14 cellular contexts compared by ENCODE assay signal in genomic region chr2:98691307-98691706, GRCh38. TPM values are rescaled to one million over a fixed set of nuclear protein-coding genes. Genes with fewer than 3 reads are reported as not detected.
DNase-seq lines count a peak whose midpoint lies in the region; ATAC-seq and TF ChIP-seq lines count a peak whose summit lies in the region.
"Had no signal": no experiment of that assay in that cellular context is flagged by ENCODE, and none has a peak within 500 bp of the region (broad histone marks: within the 10 kb centered on the region; RNA-seq: fewer than 3 reads in every experiment).

No MANE protein-coding gene starts in this region.

- H3K9me3 Mint-ChIP-seq in activated CD8-positive, alpha-beta T cell treated with anti-CD3 and anti-CD28 coated beads for 36 hours = no peaks in the 10 kb centered on the region
- no peaks in the 10 kb centered on the region for H3K9me3 Mint-ChIP-seq in activated CD8-positive, alpha-beta T cell treated with anti-CD3 and anti-CD28 coated beads, Interleukin-2, amount 10 ng/mL, durations not matched to agents 7 days and 5 days (ENCODE audit: insufficient read depth)
- no peaks in the 10 kb centered on the region for H3K9me3 Mint-ChIP-seq in stimulated activated effector memory CD8-positive, alpha-beta T cell treated with anti-CD3 and anti-CD28 coated beads, Interleukin-12 subunit alpha, Interleukin-12 subunit beta, amount 100 ng/mL, for 72 hours
- H3K9me3 Mint-ChIP-seq: T-helper 2 cell treated with Interferon-gamma antibody and Interleukin-4, amounts not matched to agents 5 μg/mL and 100 μg/mL, for 36 hours; type B pancreatic cell had no signal

- no peaks in the 10 kb centered on the region for H3K4me1 ChIP-seq in upper lobe of right lung

- in situ Hi-C loops in SK-MEL-5 (cut with HindIII; ENCODE audit: low pct_unique_long_range_greater_than_20kb, low sequenced_read_pairs) = no loop called here

- H3K27ac Mint-ChIP-seq in activated CD8-positive, alpha-beta T cell treated with anti-CD3 and anti-CD28 coated beads for 36 hours = peak overlapping the region; percentile 83
- H3K27ac Mint-ChIP-seq in activated CD8-positive, alpha-beta T cell treated with anti-CD3 and anti-CD28 coated beads, Interleukin-2, amount 10 ng/mL, durations not matched to agents 7 days and 5 days = no peak overlapping the region
- peak overlapping the region; percentile 75 for H3K27ac Mint-ChIP-seq in stimulated activated effector memory CD8-positive, alpha-beta T cell treated with anti-CD3 and anti-CD28 coated beads, Interleukin-12 subunit alpha, Interleukin-12 subunit beta, amount 100 ng/mL, for 72 hours
- H3K27ac Mint-ChIP-seq: T-helper 2 cell treated with Interferon-gamma antibody and Interleukin-4, amounts not matched to agents 5 μg/mL and 100 μg/mL, for 36 hours; type B pancreatic cell had no signal

- DNase-seq in activated CD8-positive, alpha-beta T cell treated with anti-CD3 and anti-CD28 coated beads for 36 hours = no peak
- DNase-seq in activated CD8-positive, alpha-beta T cell treated with anti-CD3 and anti-CD28 coated beads, Interleukin-2, amount 10 ng/mL, durations not matched to agents 7 days and 5 days = no peak
- DNase-seq in SK-MEL-5 (ENCODE audit: low read depth, low spot score) (peak; percentile 9), epithelial cell of prostate (ENCODE audit: low read depth, low spot score) (peak; percentile 22), DMS79 treated with DMSO at 0.1 percent for 48 hours (lab: John Stamatoyannopoulos, UW) (no peak), upper lobe of right lung (no peak)
- DNase-seq in stimulated activated effector memory CD8-positive, alpha-beta T cell treated with anti-CD3 and anti-CD28 coated beads, Interleukin-12 subunit alpha, Interleukin-12 subunit beta, amount 100 ng/mL, for 72 hours (ENCODE audit: low spot score in 2 of 2) = no peak
- DNase-seq: lower lobe of right lung; MM.1S; stimulated activated CD4-positive, alpha-beta T cell treated with anti-CD3 and anti-CD28 coated beads, Interleukin-12 subunit alpha, Interleukin-12 subunit beta, amount 100 ng/mL, for 4 hours had no signal

- ATAC-seq in activated CD8-positive, alpha-beta T cell treated with anti-CD3 and anti-CD28 coated beads for 36 hours = peak; percentile 48
- no peak for ATAC-seq in activated CD8-positive, alpha-beta T cell treated with anti-CD3 and anti-CD28 coated beads, Interleukin-2, amount 10 ng/mL, durations not matched to agents 7 days and 5 days
- ATAC-seq in stimulated activated effector memory CD8-positive, alpha-beta T cell treated with anti-CD3 and anti-CD28 coated beads, Interleukin-12 subunit alpha, Interleukin-12 subunit beta, amount 100 ng/mL, for 72 hours = peak; percentile 85
- no peak for ATAC-seq in upper lobe of right lung
- no peak for ATAC-seq in HG02763 (IDR thresholded peaks at IDR 0.05; ENCODE audit: unreplicated experiment)
- ATAC-seq: lower lobe of right lung had no signal

- H3K36me3 ChIP-seq in upper lobe of right lung = no peaks in the 10 kb centered on the region
- H3K36me3 ChIP-seq: lower lobe of right lung had no signal

- no peak overlapping the region for H3K4me3 ChIP-seq in upper lobe of right lung
- H3K4me3 ChIP-seq: hepatocyte, lower lobe of right lung had no signal

- no peaks in the 10 kb centered on the region for H3K27me3 Mint-ChIP-seq in activated CD8-positive, alpha-beta T cell treated with anti-CD3 and anti-CD28 coated beads for 36 hours
- H3K27me3 Mint-ChIP-seq in activated CD8-positive, alpha-beta T cell treated with anti-CD3 and anti-CD28 coated beads, Interleukin-2, amount 10 ng/mL, durations not matched to agents 7 days and 5 days (ENCODE audit: low read depth) = no peaks in the 10 kb centered on the region
- H3K27me3 Mint-ChIP-seq: type B pancreatic cell had no signal

- intact Hi-C loops in activated CD8-positive, alpha-beta T cell treated with anti-CD3 and anti-CD28 coated beads for 36 hours (cut with micrococcal nuclease) = loop anchor here (5.0 kb wide), 1 partner anchor 34 kb away; no protein-coding TSS in a partner anchor
- intact Hi-C loops in upper lobe of right lung (cut with DNase I) = no loop called here

- H3K9me3 ChIP-seq in upper lobe of right lung = no peaks in the 10 kb centered on the region
- H3K9me3 ChIP-seq: lower lobe of right lung had no signal

- POLR2A ChIA-PET in activated CD8-positive, alpha-beta T cell treated with anti-CD3 and anti-CD28 coated beads for 36 hours (lab: Charles Lee) = interaction anchor here (0.7 to 1.6 kb wide), 5 partner anchors 12 to 33 kb away, joined by 3 to 6 read pairs (median 3); no protein-coding TSS in a partner anchor
- POLR2A ChIA-PET in activated CD8-positive, alpha-beta T cell treated with anti-CD3 and anti-CD28 coated beads, Interleukin-2, amount 10 ng/mL, durations not matched to agents 7 days and 5 days (lab: Charles Lee) = interaction anchor here (1.2 kb wide), 1 partner anchor 12 kb away, joined by 3 read pairs; no protein-coding TSS in a partner anchor

- H3K36me3 Mint-ChIP-seq in activated CD8-positive, alpha-beta T cell treated with anti-CD3 and anti-CD28 coated beads for 36 hours (ENCODE audit: low read depth) = peaks cover 18% of the 10 kb centered on the region
- peaks cover 24% of the 10 kb centered on the region for H3K36me3 Mint-ChIP-seq in activated CD8-positive, alpha-beta T cell treated with anti-CD3 and anti-CD28 coated beads, Interleukin-2, amount 10 ng/mL, durations not matched to agents 7 days and 5 days (ENCODE audit: low read depth)
- peaks cover 8% of the 10 kb centered on the region for H3K36me3 Mint-ChIP-seq in stimulated activated effector memory CD8-positive, alpha-beta T cell treated with anti-CD3 and anti-CD28 coated beads, Interleukin-12 subunit alpha, Interleukin-12 subunit beta, amount 100 ng/mL, for 72 hours
- H3K36me3 Mint-ChIP-seq: type B pancreatic cell had no signal

- H3K4me1 Mint-ChIP-seq in activated CD8-positive, alpha-beta T cell treated with anti-CD3 and anti-CD28 coated beads for 36 hours (ENCODE audit: low read depth) = peaks cover 81% of the 10 kb centered on the region
- peaks cover 66% of the 10 kb centered on the region for H3K4me1 Mint-ChIP-seq in activated CD8-positive, alpha-beta T cell treated with anti-CD3 and anti-CD28 coated beads, Interleukin-2, amount 10 ng/mL, durations not matched to agents 7 days and 5 days (ENCODE audit: low read depth)
- peaks cover 74% of the 10 kb centered on the region for H3K4me1 Mint-ChIP-seq in stimulated activated effector memory CD8-positive, alpha-beta T cell treated with anti-CD3 and anti-CD28 coated beads, Interleukin-12 subunit alpha, Interleukin-12 subunit beta, amount 100 ng/mL, for 72 hours

- CTCF ChIA-PET in activated CD8-positive, alpha-beta T cell treated with anti-CD3 and anti-CD28 coated beads for 36 hours (lab: Charles Lee) = interaction anchor here (1.3 to 2.5 kb wide), 5 partner anchors 13 to 19 kb away, joined by 3 to 13 read pairs (median 6); no protein-coding TSS in a partner anchor
- CTCF ChIA-PET in activated CD8-positive, alpha-beta T cell treated with anti-CD3 and anti-CD28 coated beads, Interleukin-2, amount 10 ng/mL, durations not matched to agents 7 days and 5 days (lab: Charles Lee) = interaction anchor here (1.0 to 3.6 kb wide), 3 partner anchors 15 to 42 kb away, joined by 3 to 16 read pairs (median 4); no protein-coding TSS in a partner anchor

- no peak for TF ChIP-seq CTCF in activated CD8-positive, alpha-beta T cell treated with anti-CD3 and anti-CD28 coated beads for 36 hours (IDR thresholded peaks at IDR 0.05)
- TF ChIP-seq CTCF in upper lobe of right lung (IDR thresholded peaks at IDR 0.05) = no peak

- no peak overlapping the region for H3K4me3 Mint-ChIP-seq in activated CD8-positive, alpha-beta T cell treated with anti-CD3 and anti-CD28 coated beads for 36 hours
- H3K4me3 Mint-ChIP-seq in activated CD8-positive, alpha-beta T cell treated with anti-CD3 and anti-CD28 coated beads, Interleukin-2, amount 10 ng/mL, durations not matched to agents 7 days and 5 days = no peak overlapping the region
- no peak overlapping the region for H3K4me3 Mint-ChIP-seq in stimulated activated effector memory CD8-positive, alpha-beta T cell treated with anti-CD3 and anti-CD28 coated beads, Interleukin-12 subunit alpha, Interleukin-12 subunit beta, amount 100 ng/mL, for 72 hours
- H3K4me3 Mint-ChIP-seq: T-helper 2 cell treated with Interferon-gamma antibody and Interleukin-4, amounts not matched to agents 5 μg/mL and 100 μg/mL, for 36 hours; type B pancreatic cell had no signal

- no peak overlapping the region for H3K27ac ChIP-seq in epithelial cell of prostate
- H3K27ac ChIP-seq in upper lobe of right lung = no peak overlapping the region
- H3K27ac ChIP-seq: hepatocyte, lower lobe of right lung had no signal

- H3K27me3 ChIP-seq in upper lobe of right lung = no peaks in the 10 kb centered on the region
- H3K27me3 ChIP-seq: hepatocyte had no signal

RNA-seq across cellular contexts. Expression of gene MGAT4A, which starts 39.6 kb away (rescaled TPM):
- total RNA-seq in activated CD8-positive, alpha-beta T cell treated with anti-CD3 and anti-CD28 coated beads for 36 hours = 10 to 100 TPM; 57.6 to 59.0 TPM
- total RNA-seq in activated CD8-positive, alpha-beta T cell treated with anti-CD3 and anti-CD28 coated beads, Interleukin-2, amount 10 ng/mL, durations not matched to agents 7 days and 5 days = 10 to 100 TPM; 73.4 to 76.2 TPM
- total RNA-seq in SK-MEL-5 (2014; rRNA removed; shearing (Covaris generic)) = 16.3 and 22.0 TPM in 2 replicates
- 7.4 and 10.2 TPM in 2 replicates for polyA plus RNA-seq in SK-MEL-5 (2015; cell fraction: cytosol; rRNA removed)
- polyA plus RNA-seq in SK-MEL-5 (2015; cell fraction: nucleus; rRNA removed) = 8.9 and 9.3 TPM in 2 replicates
- 85.8 TPM for total RNA-seq in upper lobe of right lung

Comparison
In these comparisons a context has a peak if more than half of its experiments do, and no peak if none do; other contexts are left out.
1. ATAC-seq: peak in activated CD8-positive, alpha-beta T cell treated with anti-CD3 and anti-CD28 coated beads for 36 hours (single experiment) and stimulated activated effector memory CD8-positive, alpha-beta T cell treated with anti-CD3 and anti-CD28 coated beads, Interleukin-12 subunit alpha, Interleukin-12 subunit beta, amount 100 ng/mL, for 72 hours (single experiment); none in activated CD8-positive, alpha-beta T cell treated with anti-CD3 and anti-CD28 coated beads, Interleukin-2, amount 10 ng/mL, durations not matched to agents 7 days and 5 days (single experiment), upper lobe of right lung (single experiment) and HG02763 (single experiment).
2. DNase-seq: peak in SK-MEL-5 (single experiment) and epithelial cell of prostate (single experiment); none in activated CD8-positive, alpha-beta T cell treated with anti-CD3 and anti-CD28 coated beads for 36 hours (single experiment), activated CD8-positive, alpha-beta T cell treated with anti-CD3 and anti-CD28 coated beads, Interleukin-2, amount 10 ng/mL, durations not matched to agents 7 days and 5 days (single experiment), stimulated activated effector memory CD8-positive, alpha-beta T cell treated with anti-CD3 and anti-CD28 coated beads, Interleukin-12 subunit alpha, Interleukin-12 subunit beta, amount 100 ng/mL, for 72 hours (0 of 2), DMS79 treated with DMSO at 0.1 percent for 48 hours (single experiment) and upper lobe of right lung (single experiment).